In the genomic region with DNA sequence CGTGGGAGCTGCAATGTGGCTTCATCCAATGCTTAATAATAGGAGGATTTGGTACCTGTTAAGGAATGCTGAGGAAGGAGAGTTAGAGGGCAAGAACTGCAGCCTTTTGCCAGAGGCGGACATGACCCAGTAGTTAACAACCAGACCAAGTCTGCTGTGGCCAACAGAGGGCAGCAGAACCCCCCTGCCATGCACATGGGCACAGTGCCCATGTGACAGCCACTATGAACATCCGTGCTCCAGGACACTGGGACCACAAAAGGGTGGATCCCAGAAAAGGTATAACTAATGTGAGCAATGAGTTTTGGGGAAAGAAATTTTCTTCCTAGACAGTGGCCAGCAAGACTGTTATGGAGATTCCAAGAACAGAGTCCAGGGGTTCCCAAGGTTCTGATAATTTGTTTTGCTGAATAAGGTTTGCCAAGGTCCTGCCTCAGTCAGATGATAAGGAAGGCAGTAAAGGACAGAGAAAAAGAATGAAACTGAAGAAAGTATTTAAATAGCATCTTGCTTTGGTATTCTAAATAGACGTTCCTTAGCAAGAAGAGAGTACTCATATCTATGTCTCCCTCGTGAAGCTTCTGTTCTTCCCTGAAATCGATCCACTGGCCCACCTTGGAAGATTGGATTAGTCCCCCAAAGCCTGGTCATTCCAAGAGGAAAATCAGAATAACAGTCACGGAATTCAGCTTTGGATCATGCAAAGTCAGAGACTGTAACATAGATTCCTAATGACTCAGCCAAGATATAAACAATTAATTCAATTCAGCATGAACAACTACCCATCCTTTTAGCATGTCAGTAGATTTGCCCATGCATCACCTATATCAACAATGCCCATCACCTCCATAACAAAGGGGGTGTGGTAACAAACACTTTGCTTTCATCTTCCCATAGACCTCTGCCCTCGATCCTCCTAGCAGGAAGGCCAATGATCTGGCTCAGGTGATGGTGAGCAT, we compare ENCODE assay signal across 9 cellular contexts. TPM values are rescaled to one million over a fixed set of nuclear protein-coding genes. Genes with fewer than 3 reads are reported as not detected.
DNase-seq lines count a peak whose midpoint lies in the region; ATAC-seq and TF ChIP-seq lines count a peak whose summit lies in the region.
"Had no signal": no experiment of that assay in that cellular context is flagged by ENCODE, and none has a peak within 500 bp of the region (broad histone marks: within the 10 kb centered on the region; RNA-seq: fewer than 3 reads in every experiment).

No MANE protein-coding gene starts in this region.

- ATAC-seq in Panc1 (peak; percentile 68), GM21526 (IDR thresholded peaks at IDR 0.05; ENCODE audit: low FRiP score, unreplicated experiment) (no peak)

- POLR2A ChIA-PET in HEK293 (lab: Yijun Ruan, JAX) (no interaction called here), Panc1 (lab: Charles Lee) (no interaction called here)

- H3K27ac ChIP-seq in HEK293 (ENCODE audit: extremely low read depth, low read depth, low read length) = no peak overlapping the region
- no peak overlapping the region for H3K27ac ChIP-seq in Panc1 (ENCODE audit: low read length)
- H3K27ac ChIP-seq in cardiac muscle cell = no peak overlapping the region

- BruUV-seq in Panc1 (replicated peaks; lab: Mats Ljungman, UMichigan) = no TSS peak

- H3K27me3 ChIP-seq in Panc1 (ENCODE audit: control insufficient read depth, insufficient read depth, low read length) (peaks cover 11% of the 10 kb centered on the region), cardiac muscle cell (peaks cover 10% of the 10 kb centered on the region)

- DNase-seq in EL = peak; percentile 63
- no peak for DNase-seq in Panc1 (ENCODE audit: low read depth, low spot score)
- peak; percentile 71 for DNase-seq in activated naive CD4-positive, alpha-beta T cell treated with anti-CD3 and anti-CD28 coated beads for 36 hours
- DNase-seq in cardiac muscle cell (ENCODE audit: low read depth in 1 of 2, low spot score in 1 of 2) = peak; percentile 48 to 58
- DNase-seq in retinal pigment epithelial cell (ENCODE audit: low read depth) = no peak
- DNase-seq in DMS79 (lab: John Stamatoyannopoulos, UW) = no peak

- H3K27me3 Mint-ChIP-seq in activated naive CD4-positive, alpha-beta T cell treated with anti-CD3 and anti-CD28 coated beads for 36 hours (ENCODE audit: low read depth) = peaks cover 21% of the 10 kb centered on the region

- TF ChIP-seq CTCF in HEK293 (tag by site-specific recombination; IDR thresholded peaks at IDR 0.05) (peak; percentile 63), Panc1 (IDR thresholded peaks at IDR 0.05) (peak; percentile 92), cardiac muscle cell (IDR thresholded peaks at IDR 0.05; ENCODE audit: low read depth, low read length) (peak; percentile 68), retinal pigment epithelial cell (conservative IDR thresholded peaks at IDR 0.05; ENCODE audit: low read depth, low read length) (peak; percentile 67)

- no peaks in the 10 kb centered on the region for H3K9me3 Mint-ChIP-seq in activated naive CD4-positive, alpha-beta T cell treated with anti-CD3 and anti-CD28 coated beads for 36 hours
- H3K9me3 Mint-ChIP-seq: stimulated activated naive CD8-positive, alpha-beta T cell treated with anti-CD3 and anti-CD28 coated beads, Interleukin-15, Interleukin-2, amounts not matched to agents 100 ng/mL and 50 ng/mL, for 24 hours had no signal

- no peak overlapping the region for H3K27ac Mint-ChIP-seq in activated naive CD4-positive, alpha-beta T cell treated with anti-CD3 and anti-CD28 coated beads for 36 hours
- H3K27ac Mint-ChIP-seq: stimulated activated naive CD8-positive, alpha-beta T cell treated with anti-CD3 and anti-CD28 coated beads, Interleukin-15, Interleukin-2, amounts not matched to agents 100 ng/mL and 50 ng/mL, for 24 hours had no signal

- H3K36me3 ChIP-seq in HEK293 (ENCODE audit: control insufficient read depth in 2 of 2, insufficient read depth in 1 of 2, low read length in 2 of 2) (no peaks in the 10 kb centered on the region), Panc1 (ENCODE audit: control insufficient read depth, insufficient read depth, low read length) (no peaks in the 10 kb centered on the region), cardiac muscle cell (no peaks in the 10 kb centered on the region)

- H3K4me3 Mint-ChIP-seq in activated naive CD4-positive, alpha-beta T cell treated with anti-CD3 and anti-CD28 coated beads for 36 hours = no peak overlapping the region
- H3K4me3 Mint-ChIP-seq: stimulated activated naive CD8-positive, alpha-beta T cell treated with anti-CD3 and anti-CD28 coated beads, Interleukin-15, Interleukin-2, amounts not matched to agents 100 ng/mL and 50 ng/mL, for 24 hours had no signal

- H3K36me3 Mint-ChIP-seq in activated naive CD4-positive, alpha-beta T cell treated with anti-CD3 and anti-CD28 coated beads for 36 hours (ENCODE audit: low read depth) = no peaks in the 10 kb centered on the region

- no peak overlapping the region for H3K4me3 ChIP-seq in HEK293 (ENCODE audit: low read depth, low read length)
- H3K4me3 ChIP-seq in Panc1 (ENCODE audit: low read depth in 2 of 2, low read length in 2 of 2) = no peak overlapping the region
- H3K4me3 ChIP-seq in cardiac muscle cell = no peak overlapping the region
- H3K4me3 ChIP-seq in retinal pigment epithelial cell (ENCODE audit: low read length) = no peak overlapping the region

- H3K9me3 ChIP-seq in HEK293 (ENCODE audit: control insufficient read depth, insufficient read depth, low read depth, low read length) (no peaks in the 10 kb centered on the region), Panc1 (ENCODE audit: control insufficient read depth, insufficient read depth, low read depth, low read length) (no peaks in the 10 kb centered on the region), cardiac muscle cell (ENCODE audit: low read depth) (no peaks in the 10 kb centered on the region)

- H3K4me1 ChIP-seq in HEK293 (ENCODE audit: control insufficient read depth, insufficient read depth, low read length) = peaks cover 2% of the 10 kb centered on the region; the same call in 1 of the 2 replicates
- peaks cover 6% of the 10 kb centered on the region; the same call in 1 of the 2 replicates for H3K4me1 ChIP-seq in Panc1 (ENCODE audit: control insufficient read depth, insufficient read depth, low read length)
- H3K4me1 ChIP-seq in cardiac muscle cell (ENCODE audit: low read depth) = peaks cover 5% of the 10 kb centered on the region

- in situ Hi-C loops in Panc1 (cut with HindIII; ENCODE audit: low pct_unique_long_range_greater_than_20kb, low sequenced_read_pairs) = no loop called here

- H3K4me1 Mint-ChIP-seq in activated naive CD4-positive, alpha-beta T cell treated with anti-CD3 and anti-CD28 coated beads for 36 hours (ENCODE audit: low read depth) = peaks cover 4% of the 10 kb centered on the region

- intact Hi-C loops in Panc1 (cut with micrococcal nuclease; ENCODE audit: unreplicated experiment) = loop anchor here (2.0 to 10.0 kb wide), 2 partner anchors 111 to 259 kb away; a partner anchor contains a TSS
- intact Hi-C loops in activated naive CD4-positive, alpha-beta T cell treated with anti-CD3 and anti-CD28 coated beads for 36 hours (cut with micrococcal nuclease) = loop anchor here (1.0 to 2.0 kb wide), 2 partner anchors 107 to 507 kb away; no protein-coding TSS in a partner anchor

- CTCF ChIA-PET in HEK293 (lab: Yijun Ruan, JAX) (interaction anchor here (0.6 to 6.9 kb wide), 25 partner anchors 8 to 649 kb away, joined by 3 to 179 read pairs (median 3); a partner anchor contains a TSS), Panc1 (lab: Charles Lee) (interaction anchor here (0.6 to 3.7 kb wide), 4 partner anchors 19 to 259 kb away, joined by 3 to 51 read pairs (median 6); no protein-coding TSS in a partner anchor)
- CTCF ChIA-PET in activated naive CD4-positive, alpha-beta T cell treated with anti-CD3 and anti-CD28 coated beads for 36 hours (lab: Charles Lee) = interaction anchor here (0.7 to 1.7 kb wide), 6 partner anchors 9 to 115 kb away, joined by 3 to 8 read pairs (median 3); a partner anchor contains a TSS

TF ChIP-seq in HEK293, 187 proteins besides CTCF, POLR2A, EP300 and RAD21 (continues in another document):
- TF ChIP-seq, protein P1, sequence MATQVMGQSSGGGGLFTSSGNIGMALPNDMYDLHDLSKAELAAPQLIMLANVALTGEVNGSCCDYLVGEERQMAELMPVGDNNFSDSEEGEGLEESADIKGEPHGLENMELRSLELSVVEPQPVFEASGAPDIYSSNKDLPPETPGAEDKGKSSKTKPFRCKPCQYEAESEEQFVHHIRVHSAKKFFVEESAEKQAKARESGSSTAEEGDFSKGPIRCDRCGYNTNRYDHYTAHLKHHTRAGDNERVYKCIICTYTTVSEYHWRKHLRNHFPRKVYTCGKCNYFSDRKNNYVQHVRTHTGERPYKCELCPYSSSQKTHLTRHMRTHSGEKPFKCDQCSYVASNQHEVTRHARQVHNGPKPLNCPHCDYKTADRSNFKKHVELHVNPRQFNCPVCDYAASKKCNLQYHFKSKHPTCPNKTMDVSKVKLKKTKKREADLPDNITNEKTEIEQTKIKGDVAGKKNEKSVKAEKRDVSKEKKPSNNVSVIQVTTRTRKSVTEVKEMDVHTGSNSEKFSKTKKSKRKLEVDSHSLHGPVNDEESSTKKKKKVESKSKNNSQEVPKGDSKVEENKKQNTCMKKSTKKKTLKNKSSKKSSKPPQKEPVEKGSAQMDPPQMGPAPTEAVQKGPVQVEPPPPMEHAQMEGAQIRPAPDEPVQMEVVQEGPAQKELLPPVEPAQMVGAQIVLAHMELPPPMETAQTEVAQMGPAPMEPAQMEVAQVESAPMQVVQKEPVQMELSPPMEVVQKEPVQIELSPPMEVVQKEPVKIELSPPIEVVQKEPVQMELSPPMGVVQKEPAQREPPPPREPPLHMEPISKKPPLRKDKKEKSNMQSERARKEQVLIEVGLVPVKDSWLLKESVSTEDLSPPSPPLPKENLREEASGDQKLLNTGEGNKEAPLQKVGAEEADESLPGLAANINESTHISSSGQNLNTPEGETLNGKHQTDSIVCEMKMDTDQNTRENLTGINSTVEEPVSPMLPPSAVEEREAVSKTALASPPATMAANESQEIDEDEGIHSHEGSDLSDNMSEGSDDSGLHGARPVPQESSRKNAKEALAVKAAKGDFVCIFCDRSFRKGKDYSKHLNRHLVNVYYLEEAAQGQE (tag by site-specific recombination; IDR thresholded peaks at IDR 0.05) = no peak
- no peak for TF ChIP-seq ZNF561 (tag by site-specific recombination; IDR thresholded peaks at IDR 0.05; ENCODE audit: borderline replicate concordance)

RNA-seq across cellular contexts. Expression of a gene that starts 56.0 kb away (rescaled TPM):
- total RNA-seq in Panc1 (2021; ENCODE audit: unreplicated experiment) (not detected), cardiac muscle cell (not detected in 2 replicates)
- polyA plus RNA-seq in Panc1 (2012; ENCODE audit: insufficient read length) = not detected
- not detected for total RNA-seq in activated naive CD4-positive, alpha-beta T cell treated with anti-CD3 and anti-CD28 coated beads for 36 hours
- 0.29 TPM in 1 of 2 replicates, not detected in the other for polyA plus RNA-seq in cardiac muscle cell

Comparison
In these comparisons a context has a peak if more than half of its experiments do, and no peak if none do; other contexts are left out.
1. DNase-seq: peak in EL (single experiment), activated naive CD4-positive, alpha-beta T cell treated with anti-CD3 and anti-CD28 coated beads for 36 hours (single experiment) and cardiac muscle cell (2 of 2); none in Panc1 (single experiment), retinal pigment epithelial cell (single experiment) and DMS79 (single experiment).
2. Peak in every context shown above with its lines, with median percentiles within 50 percentile points of each other: CTCF ChIP-seq.